15 cellular contexts compared by ENCODE assay signal in genomic region chr12:96327889-96328288, GRCh38.
A peak's percentile ranks its signal among the peaks of the same experiment; 100 is the strongest.
DNase-seq lines count a peak whose midpoint lies in the region; ATAC-seq and TF ChIP-seq lines count a peak whose summit lies in the region.
"Had no signal": no experiment of that assay in that cellular context is flagged by ENCODE, and none has a peak within 500 bp of the region (broad histone marks: within the 10 kb centered on the region; RNA-seq: fewer than 3 reads in every experiment).

No MANE protein-coding gene starts in this region.

- peaks cover 60 to 73% (median 73%) of the 10 kb centered on the region in 3 donors for H3K4me1 Mint-ChIP-seq in CD8-positive, alpha-beta memory T cell
- H3K4me1 Mint-ChIP-seq in T-cell = peaks cover 64 to 71% (median 66%) of the 10 kb centered on the region in 3 donors
- H3K4me1 Mint-ChIP-seq in WTC11 = peaks cover 19% of the 10 kb centered on the region
- H3K4me1 Mint-ChIP-seq in activated T-helper 2 cell treated with anti-CD3 and anti-CD28 coated beads, Interferon-gamma antibody, Interleukin-2, Interleukin-4, amounts not matched to agents 10 μg/mL and 5 μg/mL and 100 μg/mL, durations not matched to agents 14 hours and 24 hours and 36 hours (ENCODE audit: low read depth) = peaks cover 50% of the 10 kb centered on the region

- CTCF ChIA-PET in CD8-positive, alpha-beta memory T cell (lab: Charles Lee) = no interaction called here
- CTCF ChIA-PET in T-cell (lab: Charles Lee) (interaction anchor here (0.5 to 0.6 kb wide), 2 partner anchors 20 to 21 kb away, joined by 3 read pairs; no protein-coding TSS in a partner anchor), WTC11 (lab: Charles Lee) (no interaction called here)

- peak overlapping the region in 1 of 7 donors; percentile 17 for H3K4me3 Mint-ChIP-seq in CD8-positive, alpha-beta memory T cell
- H3K4me3 Mint-ChIP-seq in T-cell (peak overlapping the region in 1 of 3 donors; percentile 52), WTC11 (no peak overlapping the region)
- no peak overlapping the region for H3K4me3 Mint-ChIP-seq in activated T-helper 2 cell treated with anti-CD3 and anti-CD28 coated beads, Interferon-gamma antibody, Interleukin-2, Interleukin-4, amounts not matched to agents 10 μg/mL and 5 μg/mL and 100 μg/mL, durations not matched to agents 14 hours and 24 hours and 36 hours (ENCODE audit: low read depth)
- H3K4me3 Mint-ChIP-seq: H9 had no signal

- TF ChIP-seq CTCF in WTC11 (IDR thresholded peaks at IDR 0.05) = no peak
- no peak for TF ChIP-seq CTCF in GM10266 (IDR thresholded peaks at IDR 0.05; ENCODE audit: control insufficient read depth, insufficient read depth, low read depth, missing control alignments)

- H3K4me3 ChIP-seq in CD8-positive, alpha-beta memory T cell (ENCODE audit: low read length) = no peak overlapping the region

- peaks cover 31% of the 10 kb centered on the region for H3K4me1 ChIP-seq in CD8-positive, alpha-beta memory T cell (ENCODE audit: insufficient read depth, low read length)

- POLR2A ChIA-PET in CD8-positive, alpha-beta memory T cell (lab: Charles Lee) = no interaction called here
- POLR2A ChIA-PET in T-cell (lab: Charles Lee) (interaction anchor here in 1 of 2 donors (0.7 kb wide), 1 partner anchor 63 kb away, joined by 3 read pairs; no protein-coding TSS in a partner anchor), WTC11 (lab: Charles Lee) (no interaction called here)

- no peaks in the 10 kb centered on the region for H3K36me3 ChIP-seq in CD8-positive, alpha-beta memory T cell (ENCODE audit: insufficient read depth, low read length)

- H3K27ac ChIP-seq in CD8-positive, alpha-beta memory T cell (ENCODE audit: low read depth, low read length) = no peak overlapping the region
- H3K27ac ChIP-seq: C4-2B had no signal

- DNase-seq in CD8-positive, alpha-beta memory T cell = no peak
- DNase-seq in T-cell = peak in 2 of 34 experiments; percentile 8 to 18
- no peak for DNase-seq in DMS 273 (lab: John Stamatoyannopoulos, UW; ENCODE audit: unreplicated experiment)
- no peak for DNase-seq in WTC11 (ENCODE audit: low spot score)
- no peak for DNase-seq in GM10266 (ENCODE audit: extremely low spot score)
- no peak for DNase-seq in activated T-helper 2 cell treated with anti-CD3 and anti-CD28 coated beads, Interferon-gamma antibody, Interleukin-2, Interleukin-4, amounts not matched to agents 10 μg/mL and 5 μg/mL and 100 μg/mL, durations not matched to agents 14 hours and 24 hours and 36 hours (ENCODE audit: low spot score)
- DNase-seq: activated T-cell treated with anti-CD3 and anti-CD28 coated beads, Interleukin-2, amount 50 U/mL, for 1 hour; caudate nucleus; H9; islet precursor cell; NCI-H1436 treated with DMSO at 0.1 percent for 48 hours; stimulated activated CD4-positive, alpha-beta T cell treated with anti-CD3 and anti-CD28 coated beads, Interleukin-15, amount 100 ng/mL, for 24 hours had no signal

- H3K27me3 ChIP-seq in CD8-positive, alpha-beta memory T cell (ENCODE audit: insufficient read depth, low read length, poor library complexity, severe bottlenecking) = no peaks in the 10 kb centered on the region

- peaks cover 10 to 58% (median 22%) of the 10 kb centered on the region in 3 donors for H3K36me3 Mint-ChIP-seq in CD8-positive, alpha-beta memory T cell
- H3K36me3 Mint-ChIP-seq in T-cell (peaks cover 48% of the 10 kb centered on the region), WTC11 (peaks cover 7% of the 10 kb centered on the region)
- peaks cover 43% of the 10 kb centered on the region for H3K36me3 Mint-ChIP-seq in activated T-helper 2 cell treated with anti-CD3 and anti-CD28 coated beads, Interferon-gamma antibody, Interleukin-2, Interleukin-4, amounts not matched to agents 10 μg/mL and 5 μg/mL and 100 μg/mL, durations not matched to agents 14 hours and 24 hours and 36 hours (ENCODE audit: low read depth)

- H3K9me3 Mint-ChIP-seq in CD8-positive, alpha-beta memory T cell = no peaks in the 10 kb centered on the region
- H3K9me3 Mint-ChIP-seq in T-cell = peaks cover 0 to 11% (median 4%) of the 10 kb centered on the region in 3 donors
- H3K9me3 Mint-ChIP-seq in WTC11 = peaks cover 4% of the 10 kb centered on the region
- H3K9me3 Mint-ChIP-seq in activated T-helper 2 cell treated with anti-CD3 and anti-CD28 coated beads, Interferon-gamma antibody, Interleukin-2, Interleukin-4, amounts not matched to agents 10 μg/mL and 5 μg/mL and 100 μg/mL, durations not matched to agents 14 hours and 24 hours and 36 hours = no peaks in the 10 kb centered on the region

- intact Hi-C loops in activated T-helper 2 cell treated with anti-CD3 and anti-CD28 coated beads, Interferon-gamma antibody, Interleukin-2, Interleukin-4, amounts not matched to agents 10 μg/mL and 5 μg/mL and 100 μg/mL, durations not matched to agents 14 hours and 24 hours and 36 hours (cut with micrococcal nuclease) = loop anchor here (5.0 kb wide), 1 partner anchor 131 kb away; no protein-coding TSS in a partner anchor

- H3K27me3 Mint-ChIP-seq in CD8-positive, alpha-beta memory T cell = no peaks in the 10 kb centered on the region
- H3K27me3 Mint-ChIP-seq in T-cell (no peaks in the 10 kb centered on the region), WTC11 (ENCODE audit: low read depth) (no peaks in the 10 kb centered on the region)
- H3K27me3 Mint-ChIP-seq in activated T-helper 2 cell treated with anti-CD3 and anti-CD28 coated beads, Interferon-gamma antibody, Interleukin-2, Interleukin-4, amounts not matched to agents 10 μg/mL and 5 μg/mL and 100 μg/mL, durations not matched to agents 14 hours and 24 hours and 36 hours (ENCODE audit: low read depth) = no peaks in the 10 kb centered on the region

- H3K9me3 ChIP-seq in CD8-positive, alpha-beta memory T cell (ENCODE audit: low read length) = no peaks in the 10 kb centered on the region

- H3K27ac Mint-ChIP-seq in CD8-positive, alpha-beta memory T cell = peak overlapping the region in 6 of 8 donors; percentile 10 to 76 (median 60)
- H3K27ac Mint-ChIP-seq in T-cell = peak overlapping the region; percentile 77 to 78
- no peak overlapping the region for H3K27ac Mint-ChIP-seq in WTC11
- no peak overlapping the region for H3K27ac Mint-ChIP-seq in activated T-helper 2 cell treated with anti-CD3 and anti-CD28 coated beads, Interferon-gamma antibody, Interleukin-2, Interleukin-4, amounts not matched to agents 10 μg/mL and 5 μg/mL and 100 μg/mL, durations not matched to agents 14 hours and 24 hours and 36 hours
- H3K27ac Mint-ChIP-seq: H9 had no signal

- peak; percentile 17 for ATAC-seq in GM19328 (IDR thresholded peaks at IDR 0.05; ENCODE audit: unreplicated experiment)
- ATAC-seq in HG02884 (IDR thresholded peaks at IDR 0.05; ENCODE audit: unreplicated experiment) = peak; percentile 36
- peak; percentile 41 to 44 (median 44) for ATAC-seq in T-cell (replicated peaks in 1 of 4)
- ATAC-seq in WTC11 = no peak; the same call in 1 of the 2 replicates

TF ChIP-seq in WTC11, 78 proteins besides CTCF, POLR2A, EP300 and RAD21 (continues in another document):
- TF ChIP-seq NFE2L1 (CRISPR knock-in tag; IDR thresholded peaks at IDR 0.05) (no peak), NR1H2 (CRISPR knock-in tag; IDR thresholded peaks at IDR 0.05) (no peak), ERG (CRISPR knock-in tag; IDR thresholded peaks at IDR 0.05) (no peak), E2F1 (CRISPR knock-in tag; IDR thresholded peaks at IDR 0.05) (no peak), ZNF138 (CRISPR knock-in tag; conservative IDR thresholded peaks at IDR 0.05) (no peak), OVOL2 (CRISPR knock-in tag; IDR thresholded peaks at IDR 0.05; ENCODE audit: borderline replicate concordance) (no peak), GTF2I (CRISPR knock-in tag; conservative IDR thresholded peaks at IDR 0.05) (no peak)

Comparison
In these comparisons a context has a peak if more than half of its experiments do, and no peak if none do; other contexts are left out.
1. H3K27ac Mint-ChIP-seq: peak in CD8-positive, alpha-beta memory T cell (6 of 8) and T-cell (2 of 2); none in WTC11 (single experiment) and activated T-helper 2 cell treated with anti-CD3 and anti-CD28 coated beads, Interferon-gamma antibody, Interleukin-2, Interleukin-4, amounts not matched to agents 10 μg/mL and 5 μg/mL and 100 μg/mL, durations not matched to agents 14 hours and 24 hours and 36 hours (single experiment).
2. CTCF ChIA-PET loops: an anchor here in T-cell (0.5 to 0.6 kb wide); none called in CD8-positive, alpha-beta memory T cell and WTC11.